8 cellular contexts compared by ENCODE assay signal in genomic region chr3:186882881-186883685, GRCh38. TPM values are rescaled to one million over a fixed set of nuclear protein-coding genes. Genes with fewer than 3 reads are reported as not detected.
DNase-seq lines count a peak whose midpoint lies in the region; ATAC-seq and TF ChIP-seq lines count a peak whose summit lies in the region.

No MANE protein-coding gene starts in this region.

- H3K4me1 ChIP-seq in skeletal muscle satellite cell (ENCODE audit: control insufficient read depth, insufficient read depth, low read length): peaks cover 17% of the 10 kb centered on the region
- peaks cover 0 to 14% (median 2%) of the 10 kb centered on the region in 6 donors for H3K4me1 ChIP-seq in spleen
- H3K4me1 ChIP-seq in prostate gland (replicated peaks): no peaks in the 10 kb centered on the region

- H3K9me3 ChIP-seq in skeletal muscle satellite cell (replicated peaks; ENCODE audit: low read length): no peaks in the 10 kb centered on the region
- H3K9me3 ChIP-seq in spleen: no peaks in the 10 kb centered on the region
- H3K9me3 ChIP-seq in prostate gland: no peaks in the 10 kb centered on the region

- TF ChIP-seq CTCF in astrocyte of the spinal cord (IDR thresholded peaks at IDR 0.05; ENCODE audit: low read depth, low read length) (no peak), spleen (IDR thresholded peaks at IDR 0.05 in 8 of 11, conservative IDR thresholded peaks at IDR 0.05 in 3 of 11) (no peak), prostate gland (IDR thresholded peaks at IDR 0.05) (no peak)

- in situ Hi-C loops in astrocyte of the spinal cord (cut with HindIII; ENCODE audit: low sequenced_read_pairs): no loop called here

- H3K4me2 ChIP-seq in skeletal muscle satellite cell (ENCODE audit: low read length): peak overlapping the region; percentile 27

- H3K4me3 ChIP-seq in astrocyte of the spinal cord (ENCODE audit: low read depth, low read length): no peak overlapping the region
- H3K4me3 ChIP-seq in skeletal muscle satellite cell (ENCODE audit: low read length): no peak overlapping the region
- no peak overlapping the region for H3K4me3 ChIP-seq in spleen
- no peak overlapping the region for H3K4me3 ChIP-seq in prostate gland

- H3K9ac ChIP-seq in skeletal muscle satellite cell (ENCODE audit: low read depth, low read length): peak overlapping the region; percentile 14

- H3K27me3 ChIP-seq in skeletal muscle satellite cell (ENCODE audit: control insufficient read depth, insufficient read depth, low read length) (peaks cover 3% of the 10 kb centered on the region), spleen (replicated peaks in 1 of 7) (no peaks in the 10 kb centered on the region), prostate gland (replicated peaks; ENCODE audit: insufficient read depth) (no peaks in the 10 kb centered on the region)

- no peak for TF ChIP-seq POLR2A in spleen (IDR thresholded peaks at IDR 0.05)
- TF ChIP-seq POLR2A in prostate gland (IDR thresholded peaks at IDR 0.05): no peak

- DNase-seq in Daoy (ENCODE audit: low read depth): peak; percentile 85
- peak; percentile 25 for DNase-seq in SIG-M5 (lab: John Stamatoyannopoulos, UW)
- DNase-seq in astrocyte of the spinal cord (ENCODE audit: low read depth, low spot score): peak; percentile 72
- no peak for DNase-seq in spleen
- DNase-seq in prostate gland (ENCODE audit: low spot score): no peak
- DNase-seq in HT-29 (ENCODE audit: low spot score): no peak

- intact Hi-C loops in spleen (cut with DNase I; ENCODE audit: low total_unique reads): no loop called here
- intact Hi-C loops in prostate gland (cut with DNase I): no loop called here

- H3K27ac ChIP-seq in spleen (no peak overlapping the region), prostate gland (no peak overlapping the region)

- no peak for ATAC-seq in GM18868 (IDR thresholded peaks at IDR 0.05; ENCODE audit: unreplicated experiment)

- H3K36me3 ChIP-seq in skeletal muscle satellite cell (ENCODE audit: insufficient read depth, low read length) (no peaks in the 10 kb centered on the region), spleen (no peaks in the 10 kb centered on the region), prostate gland (no peaks in the 10 kb centered on the region)

- WGBS in spleen, 5 donors: 83 to 90% (median 85%) methylated on average over 6 of the region's 6 CpGs
- WGBS in prostate gland: 82% methylated on average over 6 of the region's 6 CpGs

RNA-seq across cellular contexts. Expression of gene ADIPOQ, which starts 40.6 kb away (rescaled TPM):
- not detected in 2 replicates for total RNA-seq in Daoy (2014; rRNA removed; shearing (Covaris generic))
- total RNA-seq in skeletal muscle satellite cell (2012; rRNA removed): not detected in 2 replicates
- under 1 TPM in 1 of 7 donors, not detected in 6; 0.17 TPM for total RNA-seq in spleen
- under 1 TPM in 2 of 3 donors, not detected in 1; 0.11 to 0.12 TPM for polyA plus RNA-seq in spleen
- not detected for total RNA-seq in prostate gland
- total RNA-seq in HT-29 (2014; rRNA removed; shearing (Covaris generic)): not detected in 2 replicates

RNA-seq across cellular contexts. Expression of gene ST6GAL1, which starts 47.2 kb away (rescaled TPM):
- 5.9 and 6.0 TPM in 2 replicates for total RNA-seq in Daoy (2014; rRNA removed; shearing (Covaris generic))
- 0.25 and 0.44 TPM in 2 replicates for total RNA-seq in skeletal muscle satellite cell (2012; rRNA removed)
- total RNA-seq in spleen: 100 to 1,000 TPM; 160 to 247 (median 211) TPM
- polyA plus RNA-seq in spleen: 10 to 100 TPM; 46.7 to 67.5 (median 59.3) TPM
- total RNA-seq in prostate gland: 100 to 1,000 TPM; 101 to 225 TPM
- total RNA-seq in HT-29 (2014; rRNA removed; shearing (Covaris generic)): 1.9 and 4.2 TPM in 2 replicates

Comparison
In these comparisons a context has a peak if more than half of its experiments do, and no peak if none do; other contexts are left out.
1. DNase-seq: peak in Daoy (single experiment), SIG-M5 (single experiment) and astrocyte of the spinal cord (single experiment); none in spleen (single experiment), prostate gland (single experiment) and HT-29 (single experiment).
2. RNA of gene ST6GAL1, which starts 47.2 kb away (total RNA-seq): 101 to 225 TPM in prostate gland and 160 to 247 TPM in spleen; 5.9 to 6.0 TPM in Daoy and 1.9 to 4.2 TPM in HT-29; every median in the first group is over 10 times any median in the second.